Comparison of ENCODE assay signal across 17 cellular contexts in the genomic region with DNA sequence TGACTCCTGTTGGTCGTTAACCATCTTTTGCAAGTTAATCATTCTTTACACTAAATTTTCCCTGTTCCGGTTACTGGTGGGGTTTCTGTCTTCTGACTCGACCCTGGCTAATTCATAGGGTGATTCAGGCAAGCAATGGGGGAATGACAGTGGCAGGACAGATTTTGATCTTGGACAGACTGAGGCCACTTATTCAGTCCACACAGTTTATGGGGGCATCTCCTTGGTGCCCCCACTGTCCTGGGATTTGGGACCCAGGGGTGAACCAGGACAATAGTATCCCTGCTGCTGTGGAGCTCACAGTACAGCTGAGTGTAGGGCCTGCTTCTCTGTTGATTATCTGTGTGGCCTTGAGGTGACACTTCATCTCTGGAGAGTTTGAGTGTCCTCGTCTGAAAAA.
DNase-seq lines count a peak whose midpoint lies in the region; TF ChIP-seq lines count a peak whose summit lies in the region.
"Had no signal": no experiment of that assay in that cellular context is flagged by ENCODE, and none has a peak within 500 bp of the region (broad histone marks: within the 10 kb centered on the region; RNA-seq: fewer than 3 reads in every experiment).

No MANE protein-coding gene starts in this region.

- H3K36me3 ChIP-seq in esophagus muscularis mucosa = no peaks in the 10 kb centered on the region
- H3K36me3 ChIP-seq: BE2C, BLaER1 had no signal

- WGBS in esophagus muscularis mucosa = 89% methylated on average over 4 of the region's 4 CpGs

- intact Hi-C loops in esophagus muscularis mucosa (cut with DNase I) = no loop called here

- H3K9me3 ChIP-seq in esophagus muscularis mucosa = peaks cover 0 to 7% (median 0%) of the 10 kb centered on the region in 4 donors
- H3K9me3 ChIP-seq: BE2C, BLaER1, Caco-2 had no signal

- no peak for TF ChIP-seq CTCF in esophagus muscularis mucosa (IDR thresholded peaks at IDR 0.05)

- peaks cover 0 to 20% (median 3%) of the 10 kb centered on the region in 4 donors for H3K27me3 ChIP-seq in esophagus muscularis mucosa
- H3K27me3 ChIP-seq: BE2C, BLaER1 had no signal

- TF ChIP-seq EP300 in esophagus muscularis mucosa (IDR thresholded peaks at IDR 0.05) = no peak

- no peak overlapping the region for H3K27ac ChIP-seq in esophagus muscularis mucosa (replicated peaks in 1 of 4)
- H3K27ac ChIP-seq: BLaER1 had no signal

- no peak for TF ChIP-seq POLR2A in esophagus muscularis mucosa (IDR thresholded peaks at IDR 0.05; ENCODE audit: low read depth)

- H3K4me3 ChIP-seq in esophagus muscularis mucosa = no peak overlapping the region
- H3K4me3 ChIP-seq: BLaER1 had no signal

- DNase-seq in ecto neural progenitor cell (ENCODE audit: low spot score) (peak; percentile 14), esophagus muscularis mucosa (ENCODE audit: extremely low spot score) (peak; percentile 62), COLO829 (ENCODE audit: low spot score) (no peak), NCI-H226 (no peak)
- no peak for DNase-seq in stimulated activated CD4-positive, alpha-beta T cell treated with anti-CD3 and anti-CD28 coated beads, Interleukin-2, amount 100 ng/mL, for 48 hours
- DNase-seq: 8988T; ACHN; BE2C; C1 segment of cervical spinal cord; Caco-2; Calu3; CD4-positive, alpha-beta memory T cell; CD4-positive, CD25-positive, alpha-beta regulatory T cell; CD8-positive, alpha-beta memory T cell; DMS79 treated with DMSO at 0.1 percent for 48 hours; GF-D8 had no signal

- H3K4me1 ChIP-seq in esophagus muscularis mucosa = no peaks in the 10 kb centered on the region
- H3K4me1 ChIP-seq: BE2C, BLaER1, Caco-2 had no signal

Comparison
In these comparisons a context has a peak if more than half of its experiments do, and no peak if none do; other contexts are left out.
1. DNase-seq: peak in ecto neural progenitor cell (single experiment) and esophagus muscularis mucosa (single experiment); none in COLO829 (single experiment), stimulated activated CD4-positive, alpha-beta T cell treated with anti-CD3 and anti-CD28 coated beads, Interleukin-2, amount 100 ng/mL, for 48 hours (0 of 2) and NCI-H226 (single experiment).